In genomic region chr6:11903645-11904044, GRCh38 we compare ENCODE assay signal across 39 cellular contexts.
"Had no signal": no experiment of that assay in that cellular context is flagged by ENCODE, and none has a peak within 500 bp of the region (broad histone marks: within the 10 kb centered on the region; RNA-seq: fewer than 3 reads in every experiment).

No MANE protein-coding gene starts in this region.

- DNase-seq: activated effector memory CD4-positive, alpha-beta T cell treated with anti-CD3 and anti-CD28 coated beads, Interleukin-2, amount 50 U/mL, for 16 hours; activated effector memory CD4-positive, alpha-beta T cell treated with Interleukin-2 at 50 U/mL for 16 hours; activated gamma-delta T cell; activated gamma-delta T cell treated with Interleukin-2 at 50 U/mL for 16 hours; activated naive CD4-positive, alpha-beta T cell; activated naive CD4-positive, alpha-beta T cell treated with anti-CD3 and anti-CD28 coated beads for 36 hours; activated naive CD4-positive, alpha-beta T cell treated with anti-CD3 and anti-CD28 coated beads, Interleukin-2, amount 10 ng/mL, durations not matched to agents 7 days and 5 days; activated naive CD4-positive, alpha-beta T cell treated with anti-CD3 and anti-CD28 coated beads, Interleukin-2, amount 50 U/mL, for 16 hours; activated naive CD4-positive, alpha-beta T cell treated with Interleukin-2 at 50 U/mL for 16 hours; activated naive CD8-positive, alpha-beta T cell treated with anti-CD3 and anti-CD28 coated beads for 36 hours; activated naive CD8-positive, alpha-beta T cell treated with anti-CD3 and anti-CD28 coated beads, Interleukin-2, amount 10 ng/mL, durations not matched to agents 7 days and 5 days; activated naive CD8-positive, alpha-beta T cell treated with anti-CD3 and anti-CD28 coated beads, Interleukin-2, amount 50 U/mL, for 24 hours; activated T-cell treated with anti-CD3 and anti-CD28 coated beads, Interleukin-2, amount 50 U/mL, for 4 hours; activated T-cell treated with anti-CD3 and anti-CD28 coated beads, Interleukin-2, amount 50 U/mL, for 48 hours; activated T-cell treated with anti-CD3 and anti-CD28 coated beads, Interleukin-2, amount 50 U/mL, for 72 hours; adrenal gland; amniotic stem cell; amygdala; anterior cingulate cortex; aorta; body of pancreas; brain microvascular endothelial cell; caudate nucleus; central memory CD4-positive, alpha-beta T cell; cerebellar nuclear complex had no signal

- H3K4me3 ChIP-seq: adrenal gland, ascending aorta, body of pancreas, breast epithelium, cardiac muscle cell had no signal

- H3K27ac Mint-ChIP-seq: activated naive CD4-positive, alpha-beta T cell treated with anti-CD3 and anti-CD28 coated beads for 36 hours; activated naive CD4-positive, alpha-beta T cell treated with anti-CD3 and anti-CD28 coated beads, Interleukin-2, amount 10 ng/mL, durations not matched to agents 7 days and 5 days; activated naive CD4-positive, alpha-beta T cell treated with anti-CD3 and anti-CD28 coated beads, Interleukin-2, amount 50 U/mL, for 24 hours; activated naive CD4-positive, alpha-beta T cell treated with anti-CD3 and anti-CD28 coated beads, Interleukin-2, amount 50 U/mL, for 72 hours; activated naive CD8-positive, alpha-beta T cell; activated naive CD8-positive, alpha-beta T cell treated with anti-CD3 and anti-CD28 coated beads for 36 hours; activated naive CD8-positive, alpha-beta T cell treated with anti-CD3 and anti-CD28 coated beads, Interleukin-2, amount 10 ng/mL, durations not matched to agents 7 days and 5 days; activated naive CD8-positive, alpha-beta T cell treated with anti-CD3 and anti-CD28 coated beads, Interleukin-2, amount 50 U/mL, for 24 hours; activated T-cell treated with anti-CD3 and anti-CD28 coated beads, Interleukin-2, amount 50 U/mL, for 72 hours; activated T-helper 1 cell treated with anti-CD3 and anti-CD28 coated beads, Interleukin-12 subunit alpha, Interleukin-12 subunit beta, Interleukin-2, Interleukin-4 antibody, amounts not matched to agents 30 ng/mL and 10 ng/mL and 1 ng/mL, durations not matched to agents 14 hours and 24 hours and 36 hours; activated T-helper 17 cell treated with anti-CD3 and anti-CD28 coated beads, Interleukin-2, amount 50 U/mL, for 72 hours; activated T-helper 2 cell treated with anti-CD3 and anti-CD28 coated beads, Interferon-gamma antibody, Interleukin-2, Interleukin-4, amounts not matched to agents 10 μg/mL and 5 μg/mL and 100 μg/mL, durations not matched to agents 14 hours and 24 hours and 36 hours; brain had no signal

- H3K27me3 Mint-ChIP-seq: activated naive CD4-positive, alpha-beta T cell treated with anti-CD3 and anti-CD28 coated beads, Interleukin-2, amount 50 U/mL, for 24 hours; activated naive CD8-positive, alpha-beta T cell; activated naive CD8-positive, alpha-beta T cell treated with anti-CD3 and anti-CD28 coated beads for 36 hours had no signal

- H3K9me3 ChIP-seq: adrenal gland, ascending aorta, body of pancreas, breast epithelium had no signal

- H3K36me3 ChIP-seq: adrenal gland, ascending aorta, brain microvascular endothelial cell, breast epithelium, cardiac muscle cell had no signal

- H3K36me3 Mint-ChIP-seq: activated naive CD4-positive, alpha-beta T cell treated with anti-CD3 and anti-CD28 coated beads, Interleukin-2, amount 10 ng/mL, durations not matched to agents 7 days and 5 days; activated naive CD4-positive, alpha-beta T cell treated with anti-CD3 and anti-CD28 coated beads, Interleukin-2, amount 50 U/mL, for 24 hours; brain had no signal

- FAIRE-seq: astrocyte, bronchial epithelial cell, colon had no signal

- H3K9me3 Mint-ChIP-seq: activated naive CD4-positive, alpha-beta T cell treated with anti-CD3 and anti-CD28 coated beads for 36 hours; activated naive CD4-positive, alpha-beta T cell treated with anti-CD3 and anti-CD28 coated beads, Interleukin-2, amount 50 U/mL, for 24 hours; activated naive CD8-positive, alpha-beta T cell treated with anti-CD3 and anti-CD28 coated beads, Interleukin-2, amount 50 U/mL, for 24 hours; activated T-cell treated with anti-CD3 and anti-CD28 coated beads, Interleukin-2, amount 50 U/mL, for 4 hours; activated T-helper 17 cell treated with anti-CD3 and anti-CD28 coated beads, Interleukin-2, amount 50 U/mL, for 72 hours; central memory CD8-positive, alpha-beta T cell had no signal

- H3K4me3 Mint-ChIP-seq: activated naive CD4-positive, alpha-beta T cell treated with anti-CD3 and anti-CD28 coated beads for 36 hours; activated naive CD4-positive, alpha-beta T cell treated with anti-CD3 and anti-CD28 coated beads, Interleukin-2, amount 10 ng/mL, durations not matched to agents 7 days and 5 days; activated naive CD4-positive, alpha-beta T cell treated with anti-CD3 and anti-CD28 coated beads, Interleukin-2, amount 50 U/mL, for 24 hours; activated naive CD8-positive, alpha-beta T cell; activated naive CD8-positive, alpha-beta T cell treated with anti-CD3 and anti-CD28 coated beads for 36 hours; activated naive CD8-positive, alpha-beta T cell treated with anti-CD3 and anti-CD28 coated beads, Interleukin-2, amount 10 ng/mL, durations not matched to agents 7 days and 5 days; activated naive CD8-positive, alpha-beta T cell treated with anti-CD3 and anti-CD28 coated beads, Interleukin-2, amount 50 U/mL, for 24 hours; activated T-cell treated with anti-CD3 and anti-CD28 coated beads, Interleukin-2, amount 50 U/mL, for 4 hours; activated T-cell treated with anti-CD3 and anti-CD28 coated beads, Interleukin-2, amount 50 U/mL, for 72 hours; activated T-helper 1 cell treated with anti-CD3 and anti-CD28 coated beads, Interleukin-12 subunit alpha, Interleukin-12 subunit beta, Interleukin-2, Interleukin-4 antibody, amounts not matched to agents 30 ng/mL and 10 ng/mL and 1 ng/mL, durations not matched to agents 14 hours and 24 hours and 36 hours; activated T-helper 17 cell treated with anti-CD3 and anti-CD28 coated beads, Interleukin-2, amount 50 U/mL, for 72 hours; brain; central memory CD8-positive, alpha-beta T cell had no signal

- H3K27ac ChIP-seq: adrenal gland, ascending aorta, body of pancreas, brain microvascular endothelial cell, breast epithelium, cardiac muscle cell had no signal

- H3K4me1 ChIP-seq: adrenal gland, ascending aorta, body of pancreas, breast epithelium had no signal

- ATAC-seq: activated naive CD4-positive, alpha-beta T cell treated with anti-CD3 and anti-CD28 coated beads, Interleukin-2, amount 50 U/mL, for 72 hours; activated naive CD8-positive, alpha-beta T cell treated with anti-CD3 and anti-CD28 coated beads, Interleukin-2, amount 50 U/mL, for 24 hours; activated T-cell treated with anti-CD3 and anti-CD28 coated beads, Interleukin-2, amount 50 U/mL, for 4 hours; activated T-cell treated with anti-CD3 and anti-CD28 coated beads, Interleukin-2, amount 50 U/mL, for 72 hours; activated T-helper 17 cell treated with anti-CD3 and anti-CD28 coated beads, Interleukin-2, amount 50 U/mL, for 72 hours; body of pancreas had no signal

- H3K27me3 ChIP-seq: adrenal gland, ascending aorta, body of pancreas, brain microvascular endothelial cell, breast epithelium, cardiac muscle cell had no signal
